ENCODE assay signal across 8 cellular contexts in genomic region chr1:157773723-157774350, GRCh38.
A peak's percentile ranks its signal among the peaks of the same experiment; 100 is the strongest.
DNase-seq lines count a peak whose midpoint lies in the region; ATAC-seq and TF ChIP-seq lines count a peak whose summit lies in the region.

No MANE protein-coding gene starts in this region.

- H3K79me2 ChIP-seq in Loucy (ENCODE audit: insufficient read depth, low read length) = no peaks in the 10 kb centered on the region

- H3K27ac ChIP-seq in substantia nigra (ENCODE audit: low read depth, low read length, poor library complexity, severe bottlenecking) = no peak overlapping the region

- H3K4me1 ChIP-seq in Loucy (ENCODE audit: insufficient read depth, low read length, poor library complexity, severe bottlenecking) = peaks cover 59% of the 10 kb centered on the region

- H3K4me3 ChIP-seq in GM12865 (ENCODE audit: low read depth, low read length) (no peak overlapping the region), Loucy (ENCODE audit: low read length, poor library complexity, severe bottlenecking) (no peak overlapping the region)

- H3K9me3 ChIP-seq in Loucy (ENCODE audit: insufficient read depth, low read depth, low read length) = no peaks in the 10 kb centered on the region

- peaks cover 14% of the 10 kb centered on the region for H3F3A ChIP-seq in Loucy (ENCODE audit: low read depth)

- ATAC-seq in GM21528 (IDR thresholded peaks at IDR 0.05; ENCODE audit: low FRiP score, unreplicated experiment) (peak; percentile 64), HG02870 (IDR thresholded peaks at IDR 0.05; ENCODE audit: unreplicated experiment) (no peak), GM21423 (IDR thresholded peaks at IDR 0.05; ENCODE audit: unreplicated experiment) (no peak)

- peak; percentile 60 for TF ChIP-seq CTCF in GM12865 (IDR thresholded peaks at IDR 0.05; ENCODE audit: insufficient read depth, low read depth, low read length, missing control alignments)
- peak; percentile 98 for TF ChIP-seq CTCF in Loucy (conservative IDR thresholded peaks at IDR 0.05; ENCODE audit: low read length)

- no peaks in the 10 kb centered on the region for H3K36me3 ChIP-seq in Loucy (ENCODE audit: insufficient read depth, low read length)

- no peak overlapping the region for H3K9ac ChIP-seq in Loucy (ENCODE audit: low read depth, low read length, poor library complexity, severe bottlenecking)

- peak overlapping the region; percentile 38 for H3K4me2 ChIP-seq in Loucy (ENCODE audit: low read depth, low read length, poor library complexity, severe bottlenecking)

- H4K20me1 ChIP-seq in Loucy (ENCODE audit: insufficient read depth, low read length, poor library complexity, severe bottlenecking) = no peaks in the 10 kb centered on the region

- H2AFZ ChIP-seq in Loucy (ENCODE audit: low read length) = no peak overlapping the region

- no peaks in the 10 kb centered on the region for H3K9me2 ChIP-seq in Loucy (replicated peaks; ENCODE audit: low read depth, low read length)

- H3K27me3 ChIP-seq in Loucy (ENCODE audit: insufficient read depth, low read length, poor library complexity, severe bottlenecking) = no peaks in the 10 kb centered on the region

- DNase-seq in GM12865 (ENCODE audit: low read depth) (peak; percentile 37), iPS-NIHi11 (ENCODE audit: low spot score) (peak; percentile 68), NCI-H187 (lab: John Stamatoyannopoulos, UW) (no peak), substantia nigra (lab: John Stamatoyannopoulos, UW) (no peak)

Comparison
In these comparisons a context has a peak if more than half of its experiments do, and no peak if none do; other contexts are left out.
1. DNase-seq: peak in GM12865 (single experiment) and iPS-NIHi11 (single experiment); none in NCI-H187 (0 of 2) and substantia nigra (0 of 49).